Comparison of ENCODE assay signal across 13 cellular contexts in genomic region chr1:79716481-79716880, GRCh38.
A peak's percentile ranks its signal among the peaks of the same experiment; 100 is the strongest.
DNase-seq lines count a peak whose midpoint lies in the region; ATAC-seq, FAIRE-seq and TF ChIP-seq lines count a peak whose summit lies in the region.
"Had no signal": no experiment of that assay in that cellular context is flagged by ENCODE, and none has a peak within 500 bp of the region (broad histone marks: within the 10 kb centered on the region; RNA-seq: fewer than 3 reads in every experiment).

No MANE protein-coding gene starts in this region.

- ATAC-seq in GM21723 (IDR thresholded peaks at IDR 0.05; ENCODE audit: unreplicated experiment) (no peak), HepG2 (no peak), right cardiac atrium (no peak)

- no peak for FAIRE-seq in HepG2 (lab: Jason Lieb, UNC)

- no peaks in the 10 kb centered on the region; the same call in 1 of the 2 replicates for H3K27me3 ChIP-seq in GM23248 (replicated peaks; ENCODE audit: insufficient read depth)
- H3K27me3 ChIP-seq in fibroblast of lung (ENCODE audit: control insufficient read depth, insufficient read depth, low read length), result no peaks in the 10 kb centered on the region
- H3K27me3 ChIP-seq in HepG2 (ENCODE audit: control insufficient read depth in 1 of 2, insufficient read depth in 2 of 2, low read length in 2 of 2), result no peaks in the 10 kb centered on the region; a peak in 1 of 5 replicates
- H3K27me3 ChIP-seq in right cardiac atrium (ENCODE audit: control insufficient read depth, insufficient read depth), result no peaks in the 10 kb centered on the region

- H3K9ac ChIP-seq in GM23248, result no peak overlapping the region
- H3K9ac ChIP-seq in fibroblast of lung (ENCODE audit: insufficient read depth, low read length), result no peak overlapping the region
- no peak overlapping the region for H3K9ac ChIP-seq in HepG2 (ENCODE audit: insufficient read depth, low read depth, low read length)

- H3K9me2 ChIP-seq in GM23248 (ENCODE audit: insufficient read depth), result no peaks in the 10 kb centered on the region

- DNase-seq in GM23248 (peak; percentile 20), RWPE1 (ENCODE audit: low spot score) (peak; percentile 20), fibroblast of lung (ENCODE audit: low read depth in 2 of 2) (peak; percentile 26 to 92), occipital lobe (lab: John Stamatoyannopoulos, UW) (peak; percentile 2), NCI-H2196 treated with DMSO at 0.1 percent for 48 hours (lab: John Stamatoyannopoulos, UW; ENCODE audit: unreplicated experiment) (no peak), HepG2 (ENCODE audit: low spot score) (no peak), right cardiac atrium (no peak)
- DNase-seq: activated CD4-positive, alpha-beta memory T cell treated with anti-CD3 and anti-CD28 coated beads for 36 hours; CD8-positive, alpha-beta memory T cell; NCI-H1930 had no signal

- H3K27ac ChIP-seq in GM23248, result no peak overlapping the region
- no peak overlapping the region for H3K27ac ChIP-seq in RWPE1
- H3K27ac ChIP-seq in fibroblast of lung (ENCODE audit: insufficient read depth, low read length), result no peak overlapping the region
- H3K27ac ChIP-seq in HepG2 (ENCODE audit: extremely low read length, insufficient read depth, low read length), result no peak overlapping the region
- H3K27ac ChIP-seq in right cardiac atrium (ENCODE audit: low read length), result no peak overlapping the region
- H3K27ac ChIP-seq: coronary artery, prostate gland had no signal

- peaks cover 4% of the 10 kb centered on the region; the same call in 1 of the 2 replicates for H3K4me1 ChIP-seq in GM23248 (ENCODE audit: insufficient read depth)
- no peaks in the 10 kb centered on the region for H3K4me1 ChIP-seq in fibroblast of lung (ENCODE audit: control insufficient read depth, extremely low read depth, insufficient read depth, low read length)
- no peaks in the 10 kb centered on the region for H3K4me1 ChIP-seq in HepG2 (ENCODE audit: insufficient read depth, low read length)
- no peaks in the 10 kb centered on the region for H3K4me1 ChIP-seq in right cardiac atrium (ENCODE audit: control insufficient read depth, insufficient read depth, low read length)
- H3K4me1 ChIP-seq: prostate gland had no signal

- H3F3A ChIP-seq in GM23248 (ENCODE audit: insufficient read depth), result no peaks in the 10 kb centered on the region

- in situ Hi-C loops in GM23248 (cut with MboI) (no loop called here), HepG2 (cut with HindIII; ENCODE audit: extremely low pct_ligation_motif_present, low pct_unique_long_range_greater_than_20kb) (no loop called here)

- H3K9me3 ChIP-seq in GM23248 (ENCODE audit: low read depth), result no peaks in the 10 kb centered on the region
- no peaks in the 10 kb centered on the region for H3K9me3 ChIP-seq in fibroblast of lung (ENCODE audit: control insufficient read depth, insufficient read depth, low read depth, low read length)
- H3K9me3 ChIP-seq in HepG2 (ENCODE audit: low read length), result peaks cover 82% of the 10 kb centered on the region
- no peaks in the 10 kb centered on the region for H3K9me3 ChIP-seq in right cardiac atrium (ENCODE audit: control insufficient read depth, low read length)
- H3K9me3 ChIP-seq: prostate gland had no signal

- no TSS peak for BruUV-seq in HepG2 (replicated peaks; lab: Mats Ljungman, UMichigan)

- no peak for TF ChIP-seq EP300 in HepG2 (IDR thresholded peaks at IDR 0.05; ENCODE audit: low read depth in 2 of 2, low read length in 2 of 2)
- no peak for TF ChIP-seq EP300 in HepG2 (CRISPR knock-in tag; IDR thresholded peaks at IDR 0.05; ENCODE audit: borderline replicate concordance)

- TF ChIP-seq RAD21 in HepG2 (CRISPR knock-in tag; IDR thresholded peaks at IDR 0.05), result no peak

- intact Hi-C loops in HepG2 (cut with micrococcal nuclease; ENCODE audit: unreplicated experiment), result no loop called here
- intact Hi-C loops in right cardiac atrium (cut with DNase I), result no loop called here

- no peak for TF ChIP-seq POLR2A in HepG2 (IDR thresholded peaks at IDR 0.05; ENCODE audit: insufficient read depth in 1 of 2, low read depth in 2 of 2, low read length in 2 of 2)

- H3K79me2 ChIP-seq in GM23248 (ENCODE audit: insufficient read depth) (no peaks in the 10 kb centered on the region), fibroblast of lung (ENCODE audit: control insufficient read depth, insufficient read depth, low read length) (no peaks in the 10 kb centered on the region), HepG2 (ENCODE audit: insufficient read depth, low read length) (no peaks in the 10 kb centered on the region)

- H2AFZ ChIP-seq in GM23248, result no peak overlapping the region
- H2AFZ ChIP-seq in fibroblast of lung (ENCODE audit: low read length), result no peak overlapping the region
- no peak overlapping the region for H2AFZ ChIP-seq in HepG2 (ENCODE audit: low read length)

- H3K4me3 ChIP-seq in GM23248 (no peak overlapping the region), fibroblast of lung (replicated peaks in 1 of 4; ENCODE audit: control extremely low read depth in 1 of 4, insufficient read depth in 1 of 4, low read depth in 3 of 4, low read length in 4 of 4) (no peak overlapping the region), HepG2 (replicated peaks in 1 of 3; ENCODE audit: insufficient read depth in 1 of 3, low read depth in 2 of 3, low read length in 3 of 3) (no peak overlapping the region), right cardiac atrium (ENCODE audit: low read length) (no peak overlapping the region)
- H3K4me3 ChIP-seq: coronary artery, prostate gland had no signal

- H3K4me2 ChIP-seq in GM23248 (ENCODE audit: unreplicated experiment), result no peak overlapping the region
- H3K4me2 ChIP-seq in fibroblast of lung (ENCODE audit: extremely low read depth, insufficient read depth, low read length), result no peak overlapping the region
- no peak overlapping the region for H3K4me2 ChIP-seq in HepG2 (ENCODE audit: low read depth, low read length)

- POLR2A ChIA-PET in RWPE1 (lab: Yijun Ruan, JAX; ENCODE audit: low non-redundant PET) (no interaction called here), HepG2 (lab: Yijun Ruan, JAX) (no interaction called here)

- H4K20me1 ChIP-seq in GM23248 (ENCODE audit: insufficient read depth) (no peaks in the 10 kb centered on the region), fibroblast of lung (ENCODE audit: control insufficient read depth, extremely low read depth, insufficient read depth, low read length) (no peaks in the 10 kb centered on the region), HepG2 (ENCODE audit: insufficient read depth, low read length) (no peaks in the 10 kb centered on the region)

- no peak for TF ChIP-seq CTCF in RWPE1 (conservative IDR thresholded peaks at IDR 0.05; ENCODE audit: low read depth)
- no peak for TF ChIP-seq CTCF in fibroblast of lung (conservative IDR thresholded peaks at IDR 0.05 in 1 of 2, IDR thresholded peaks at IDR 0.05 in 1 of 2; ENCODE audit: low read depth in 1 of 2, low read length in 2 of 2)
- no peak for TF ChIP-seq CTCF in HepG2 (CRISPR knock-in tag; IDR thresholded peaks at IDR 0.05)

- CTCF ChIA-PET in RWPE1 (lab: Yijun Ruan, JAX) (no interaction called here), HepG2 (lab: Yijun Ruan, JAX; ENCODE audit: low intra/inter-chr PET ratio, low total read pairs) (no interaction called here)

- H3K36me3 ChIP-seq in GM23248 (ENCODE audit: low read depth), result no peaks in the 10 kb centered on the region
- no peaks in the 10 kb centered on the region for H3K36me3 ChIP-seq in fibroblast of lung (ENCODE audit: control insufficient read depth, insufficient read depth, low read length)
- no peaks in the 10 kb centered on the region for H3K36me3 ChIP-seq in HepG2 (replicated peaks in 1 of 2; ENCODE audit: control insufficient read depth in 1 of 2, insufficient read depth in 2 of 2, low read length in 2 of 2)
- H3K36me3 ChIP-seq: prostate gland had no signal

TF ChIP-seq in HepG2, 621 proteins besides CTCF, POLR2A, EP300 and RAD21:
- TF ChIP-seq PATZ1 (CRISPR knock-in tag; IDR thresholded peaks at IDR 0.05), result no peak
- no peak for TF ChIP-seq TBP (CRISPR knock-in tag; IDR thresholded peaks at IDR 0.05)
- TF ChIP-seq HMG20B (CRISPR knock-in tag; conservative IDR thresholded peaks at IDR 0.05), result no peak
- TF ChIP-seq, protein P1, sequence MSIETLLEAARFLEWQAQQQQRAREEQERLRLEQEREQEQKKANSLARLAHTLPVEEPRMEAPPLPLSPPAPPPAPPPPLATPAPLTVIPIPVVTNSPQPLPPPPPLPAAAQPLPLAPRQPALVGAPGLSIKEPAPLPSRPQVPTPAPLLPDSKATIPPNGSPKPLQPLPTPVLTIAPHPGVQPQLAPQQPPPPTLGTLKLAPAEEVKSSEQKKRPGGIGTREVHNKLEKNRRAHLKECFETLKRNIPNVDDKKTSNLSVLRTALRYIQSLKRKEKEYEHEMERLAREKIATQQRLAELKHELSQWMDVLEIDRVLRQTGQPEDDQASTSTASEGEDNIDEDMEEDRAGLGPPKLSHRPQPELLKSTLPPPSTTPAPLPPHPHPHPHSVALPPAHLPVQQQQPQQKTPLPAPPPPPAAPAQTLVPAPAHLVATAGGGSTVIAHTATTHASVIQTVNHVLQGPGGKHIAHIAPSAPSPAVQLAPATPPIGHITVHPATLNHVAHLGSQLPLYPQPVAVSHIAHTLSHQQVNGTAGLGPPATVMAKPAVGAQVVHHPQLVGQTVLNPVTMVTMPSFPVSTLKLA (IDR thresholded peaks at IDR 0.05), result no peak
- TF ChIP-seq FOXA3 (CRISPR knock-in tag; IDR thresholded peaks at IDR 0.05), result no peak

Comparison
In these comparisons a context has a peak if more than half of its experiments do, and no peak if none do; other contexts are left out.
1. DNase-seq: peak in GM23248 (single experiment), RWPE1 (single experiment), fibroblast of lung (2 of 2) and occipital lobe (single experiment); none in NCI-H2196 treated with DMSO at 0.1 percent for 48 hours (single experiment), HepG2 (single experiment) and right cardiac atrium (0 of 3).